In genomic region chr6:138004423-138005287, GRCh38 we compare ENCODE assay signal across 1 cellular context.
TF ChIP-seq lines count a peak whose summit lies in the region.

No MANE protein-coding gene starts in this region.

TF ChIP-seq in IMR-90, 13 proteins besides CTCF, POLR2A, EP300 and RAD21 (continued from another document):
- no peak for TF ChIP-seq MXI1 (IDR thresholded peaks at IDR 0.05; ENCODE audit: borderline replicate concordance, low read depth, low read length)
- TF ChIP-seq ELK1 (IDR thresholded peaks at IDR 0.05; ENCODE audit: borderline replicate concordance, low read depth, low read length): no peak
- no peak for TF ChIP-seq CHD1 (IDR thresholded peaks at IDR 0.05; ENCODE audit: low read depth, low read length)
- no peak for TF ChIP-seq RFX5 (IDR thresholded peaks at IDR 0.05; ENCODE audit: low read depth, low read length)
- TF ChIP-seq MAFK (IDR thresholded peaks at IDR 0.05; ENCODE audit: low read depth, low read length): no peak
- no peak for TF ChIP-seq CEBPB (IDR thresholded peaks at IDR 0.05; ENCODE audit: low read depth, low read length)
- no peak for TF ChIP-seq BHLHE40 (IDR thresholded peaks at IDR 0.05; ENCODE audit: low read depth, low read length)
- TF ChIP-seq SMC3 (IDR thresholded peaks at IDR 0.05; ENCODE audit: low read depth, low read length): no peak
